Comparison of ENCODE assay signal across 8 cellular contexts in the genomic region with DNA sequence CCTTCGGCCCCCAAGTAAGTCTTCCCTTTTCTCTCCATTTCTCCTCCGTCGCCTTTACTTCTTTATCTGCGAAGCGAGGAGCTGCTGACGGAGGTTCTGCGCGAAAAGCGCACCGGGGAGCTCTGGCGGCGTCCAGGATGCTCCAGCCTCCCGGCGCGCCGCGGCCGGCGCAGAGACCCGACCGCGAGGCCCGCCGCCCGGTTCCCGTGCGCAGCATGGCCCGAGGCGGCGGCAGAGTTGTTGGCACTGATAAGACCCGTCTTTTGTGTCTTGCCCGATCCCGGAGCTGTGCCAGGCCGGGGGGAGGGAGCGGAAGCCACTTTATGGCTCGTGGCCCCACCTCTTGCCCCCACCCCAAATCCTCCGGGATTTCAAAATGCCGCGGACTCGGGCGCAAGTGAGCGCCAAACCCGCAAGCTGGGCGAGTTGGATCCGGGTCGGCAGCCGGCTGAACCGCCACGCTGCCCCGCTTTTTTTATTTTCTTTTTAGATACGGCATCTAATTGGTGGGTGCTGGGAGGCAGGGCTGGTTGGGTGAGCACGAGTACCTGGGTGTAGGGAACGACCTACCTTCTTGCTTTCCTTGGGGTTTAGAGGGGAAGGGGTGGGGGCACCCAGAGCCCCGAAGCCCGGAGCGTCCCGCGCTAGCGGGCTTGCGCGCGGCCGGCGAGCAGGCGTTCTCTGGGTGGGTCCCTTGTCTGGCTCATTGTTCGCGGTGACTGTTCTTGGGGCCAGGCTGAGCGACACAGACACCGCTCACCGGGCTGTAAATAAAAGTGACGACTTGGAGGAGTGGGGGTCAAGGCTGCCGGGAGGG.
A peak's percentile ranks its signal among the peaks of the same experiment; 100 is the strongest.
DNase-seq lines count a peak whose midpoint lies in the region; ATAC-seq, FAIRE-seq and TF ChIP-seq lines count a peak whose summit lies in the region.

No MANE protein-coding gene starts in this region.

- peaks cover 17 to 56% (median 42%) of the 10 kb centered on the region in 4 experiments for H3K27me3 ChIP-seq in H1 (replicated peaks in 1 of 4; ENCODE audit: control insufficient read depth in 3 of 4, extremely low read depth in 1 of 4, insufficient read depth in 3 of 4, low read length in 3 of 4)
- no peaks in the 10 kb centered on the region for H3K27me3 ChIP-seq in PC-9 (ENCODE audit: insufficient read depth, low read depth)

- H3K4me2 ChIP-seq in H1 (ENCODE audit: insufficient read depth in 1 of 2, low read depth in 2 of 2, low read length in 2 of 2) = peak overlapping the region; percentile 89 to 99
- no peak overlapping the region for H3K4me2 ChIP-seq in PC-9

- H3K14ac ChIP-seq in H1 (ENCODE audit: insufficient read length) = no peak overlapping the region

- H4K20me1 ChIP-seq in H1 (replicated peaks in 1 of 2; ENCODE audit: control insufficient read depth in 1 of 2, insufficient read depth in 2 of 2, low read length in 2 of 2) (no peaks in the 10 kb centered on the region), PC-9 (ENCODE audit: insufficient read depth) (no peaks in the 10 kb centered on the region)

- H2BK12ac ChIP-seq in H1 (ENCODE audit: low read depth, low read length) = no peak overlapping the region

- FAIRE-seq in H1 (lab: Jason Lieb, UNC) = no peak

- H3K36me3 ChIP-seq in H1 (ENCODE audit: control insufficient read depth in 2 of 4, insufficient read depth in 4 of 4, low read length in 3 of 4) = no peaks in the 10 kb centered on the region
- no peaks in the 10 kb centered on the region for H3K36me3 ChIP-seq in mucosa of descending colon (ENCODE audit: low read depth)
- H3K36me3 ChIP-seq in PC-9 (ENCODE audit: low read depth) = no peaks in the 10 kb centered on the region

- H3K9me3 ChIP-seq in H1 (ENCODE audit: insufficient read depth in 2 of 2, low read depth in 1 of 2, low read length in 1 of 2) (no peaks in the 10 kb centered on the region), mucosa of descending colon (no peaks in the 10 kb centered on the region), PC-9 (ENCODE audit: insufficient read depth, low read depth) (no peaks in the 10 kb centered on the region)

- CTCF ChIA-PET in H1 (lab: Charles Lee; ENCODE audit: partially characterized antibody) (interaction anchor here (1.0 to 1.6 kb wide), 3 partner anchors 12 to 875 kb away, joined by 3 to 5 read pairs (median 4); no protein-coding TSS in a partner anchor), PC-9 (lab: Charles Lee) (no interaction called here)

- H3F3A ChIP-seq in PC-9 (ENCODE audit: insufficient read depth, low read depth) = no peaks in the 10 kb centered on the region

- H3K79me2 ChIP-seq in H1 (ENCODE audit: control insufficient read depth in 1 of 2, insufficient read depth in 2 of 2, low read length in 2 of 2) (no peaks in the 10 kb centered on the region), PC-9 (ENCODE audit: low read depth) (no peaks in the 10 kb centered on the region)

- no peak overlapping the region for H3K4ac ChIP-seq in H1 (replicated peaks; ENCODE audit: insufficient read length, low read depth, low read length)

- intact Hi-C loops in mucosa of descending colon (cut with DNase I, micrococcal nuclease) (no loop called here), PC-9 (cut with micrococcal nuclease; ENCODE audit: unreplicated experiment) (no loop called here)

- POLR2A ChIA-PET in H1 (lab: Charles Lee; ENCODE audit: partially characterized antibody) (interaction anchor here (0.6 kb wide), 1 partner anchor 1095 kb away, joined by 3 read pairs; no protein-coding TSS in a partner anchor), PC-9 (lab: Charles Lee; ENCODE audit: unreplicated experiment) (no interaction called here)

- no peak overlapping the region for H3K56ac ChIP-seq in H1 (replicated peaks; ENCODE audit: insufficient read length, low read depth, low read length)

- H2AFZ ChIP-seq in H1 (ENCODE audit: low read length) = peak overlapping the region; percentile 91
- no peak overlapping the region for H2AFZ ChIP-seq in PC-9

- H3K9ac ChIP-seq in H1 (replicated peaks in 1 of 4; ENCODE audit: extremely low read depth in 1 of 4, low read depth in 3 of 4, low read length in 3 of 4) = peak overlapping the region in 1 of 4 experiments; percentile 28; a peak in 1 of 7 replicates

- H3K23ac ChIP-seq in H1 (ENCODE audit: insufficient read length) = no peak overlapping the region

- BruUV-seq in PC-9 (replicated peaks; lab: Mats Ljungman, UMichigan) = no TSS peak

- DNase-seq in NCI-H345 (lab: John Stamatoyannopoulos, UW) (peak; percentile 63), H1 (ENCODE audit: low read depth in 1 of 2, low spot score in 2 of 2) (peak in 1 of 2 experiments; percentile 80), mucosa of descending colon (peak in 2 of 3 donors; percentile 30 to 44), PC-9 (no peak), globus pallidus (ENCODE audit: low spot score) (no peak)
- DNase-seq in activated CD8-positive, alpha-beta memory T cell treated with anti-CD3 and anti-CD28 coated beads, Interleukin-2, amount 50 U/mL, for 4 hours = no peak
- DNase-seq in activated CD4-positive, CD25-positive, alpha-beta regulatory T cell (lab: John Stamatoyannopoulos, UW) = no peak

- peak overlapping the region; percentile 57; the same call in 1 of the 2 replicates for H4K8ac ChIP-seq in H1 (ENCODE audit: extremely low read depth, insufficient read depth, low read length)

- H3K4me1 ChIP-seq in H1 (replicated peaks in 1 of 4; ENCODE audit: control insufficient read depth in 3 of 4, insufficient read depth in 4 of 4, low read length in 3 of 4) (peaks cover 0 to 10% (median 4%) of the 10 kb centered on the region in 4 experiments; a peak in 4 of 7 replicates), mucosa of descending colon (ENCODE audit: low read depth) (peaks cover 8% of the 10 kb centered on the region), PC-9 (replicated peaks; ENCODE audit: insufficient read depth) (no peaks in the 10 kb centered on the region)

- H3K4me3 ChIP-seq in H1 (ENCODE audit: extremely low read depth in 1 of 4, insufficient read depth in 2 of 4, low read depth in 3 of 4, low read length in 4 of 4) (peak overlapping the region; percentile 52 to 73 (median 60)), mucosa of descending colon (no peak overlapping the region), PC-9 (no peak overlapping the region)

- no peak overlapping the region for H2AK5ac ChIP-seq in H1 (ENCODE audit: low read depth, low read length)

- no peak for TF ChIP-seq POLR2A in H1 (IDR thresholded peaks at IDR 0.05; ENCODE audit: control extremely low read depth in 1 of 2, low read depth in 2 of 2, low read length in 2 of 2)

- H3K18ac ChIP-seq in H1 (ENCODE audit: extremely low read depth, low read length) = no peak overlapping the region

- no peak for TF ChIP-seq RAD21 in H1 (IDR thresholded peaks at IDR 0.05 in 1 of 2, conservative IDR thresholded peaks at IDR 0.05 in 1 of 2; ENCODE audit: low read depth in 2 of 2, low read length in 2 of 2)

- H3K9me2 ChIP-seq in PC-9 (ENCODE audit: insufficient read depth) = no peaks in the 10 kb centered on the region

- no peak overlapping the region for H4K91ac ChIP-seq in H1 (replicated peaks; ENCODE audit: insufficient read length, low read length)

- H3K23me2 ChIP-seq in H1 (ENCODE audit: low read depth, low read length) = peaks cover 13% of the 10 kb centered on the region; the same call in 1 of the 2 replicates

- no peak overlapping the region; the same call in 1 of the 2 replicates for H2BK15ac ChIP-seq in H1 (ENCODE audit: low read length)

- H2BK120ac ChIP-seq in H1 (replicated peaks; ENCODE audit: low read depth, low read length) = no peak overlapping the region

- H2BK5ac ChIP-seq in H1 (ENCODE audit: low read depth, low read length) = no peak overlapping the region

- H3K79me1 ChIP-seq in H1 (ENCODE audit: low read depth, low read length) = no peaks in the 10 kb centered on the region

- H4K5ac ChIP-seq in H1 (ENCODE audit: insufficient read length, low read depth, low read length) = no peak overlapping the region

- TF ChIP-seq CTCF in H1 (IDR thresholded peaks at IDR 0.05; ENCODE audit: control extremely low read depth in 1 of 3, insufficient read depth in 1 of 3, low read depth in 1 of 3, low read length in 3 of 3) = no peak
- TF ChIP-seq CTCF in mucosa of descending colon (IDR thresholded peaks at IDR 0.05) = no peak
- no peak for TF ChIP-seq CTCF in PC-9 (conservative IDR thresholded peaks at IDR 0.05)

- H3K27ac ChIP-seq in H1 (ENCODE audit: low read depth, low read length) = no peak overlapping the region
- H3K27ac ChIP-seq in PC-9 = no peak overlapping the region

- no peak for TF ChIP-seq EP300 in H1 (IDR thresholded peaks at IDR 0.05; ENCODE audit: borderline replicate concordance in 1 of 2, low read depth in 2 of 2, low read length in 2 of 2)

- H2BK20ac ChIP-seq in H1 (ENCODE audit: low read length) = no peak overlapping the region

- ATAC-seq in GM18502 (IDR thresholded peaks at IDR 0.05; ENCODE audit: poor library complexity, unreplicated experiment) = peak; percentile 37
- ATAC-seq in mucosa of descending colon = peak; percentile 51

- WGBS in H1 (ENCODE audit: extremely low coverage in 1 of 2, insufficient coverage in 1 of 2, insufficient read length in 1 of 2, insufficient replicate concordance in 2 of 2, low coverage in 1 of 2, low lambda C conversion rate in 2 of 2, missing lambda C conversion rate in 1 of 2), 2 experiments = 2% methylated on average over 56 of the region's 72 CpGs; no CpG with 5 or more reads in 1 of the 2 experiments

TF ChIP-seq in H1, 55 proteins besides CTCF, POLR2A, EP300 and RAD21 (continues in another document):
- TF ChIP-seq SUZ12 (IDR thresholded peaks at IDR 0.05; ENCODE audit: low read length) (peak; percentile 90), RNF2 (IDR thresholded peaks at IDR 0.05; ENCODE audit: borderline replicate concordance, low read depth, low read length, missing control alignments, poor library complexity, severe bottlenecking) (peak; percentile 22), PHF8 (conservative IDR thresholded peaks at IDR 0.05; ENCODE audit: low read depth, low read length) (peak; percentile 36; the same call in 1 of the 2 replicates), CBX5 (IDR thresholded peaks at IDR 0.05; ENCODE audit: low read depth, low read length) (no peak), KDM4A (IDR thresholded peaks at IDR 0.05; ENCODE audit: low read depth, low read length, severe bottlenecking) (peak; percentile 85), NANOG (IDR thresholded peaks at IDR 0.05; ENCODE audit: insufficient read depth, low read depth, low read length, poor library complexity, severe bottlenecking) (no peak), CHD1 (IDR thresholded peaks at IDR 0.05; ENCODE audit: low read depth, low read length) (no peak), SAP30 (IDR thresholded peaks at IDR 0.05; ENCODE audit: insufficient read depth, insufficient replicate concordance, low read length) (peak; percentile 12), RXRA (IDR thresholded peaks at IDR 0.05; ENCODE audit: insufficient read depth, low read depth, low read length) (no peak), ASH2L (IDR thresholded peaks at IDR 0.05; ENCODE audit: low read length) (peak; percentile 88)
- TF ChIP-seq, protein P1, sequence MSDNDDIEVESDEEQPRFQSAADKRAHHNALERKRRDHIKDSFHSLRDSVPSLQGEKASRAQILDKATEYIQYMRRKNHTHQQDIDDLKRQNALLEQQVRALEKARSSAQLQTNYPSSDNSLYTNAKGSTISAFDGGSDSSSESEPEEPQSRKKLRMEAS (IDR thresholded peaks at IDR 0.05) = peak; percentile 8; the same call in 1 of the 2 replicates

Comparison
In these comparisons a context has a peak if more than half of its experiments do, and no peak if none do; other contexts are left out.
1. DNase-seq: peak in NCI-H345 (single experiment) and mucosa of descending colon (2 of 3); none in activated CD8-positive, alpha-beta memory T cell treated with anti-CD3 and anti-CD28 coated beads, Interleukin-2, amount 50 U/mL, for 4 hours (single experiment), PC-9 (0 of 2), globus pallidus (single experiment) and activated CD4-positive, CD25-positive, alpha-beta regulatory T cell (0 of 4).
2. H3K4me3 ChIP-seq: peak in H1 (4 of 4); none in mucosa of descending colon (single experiment) and PC-9 (single experiment).